In the genomic region with DNA sequence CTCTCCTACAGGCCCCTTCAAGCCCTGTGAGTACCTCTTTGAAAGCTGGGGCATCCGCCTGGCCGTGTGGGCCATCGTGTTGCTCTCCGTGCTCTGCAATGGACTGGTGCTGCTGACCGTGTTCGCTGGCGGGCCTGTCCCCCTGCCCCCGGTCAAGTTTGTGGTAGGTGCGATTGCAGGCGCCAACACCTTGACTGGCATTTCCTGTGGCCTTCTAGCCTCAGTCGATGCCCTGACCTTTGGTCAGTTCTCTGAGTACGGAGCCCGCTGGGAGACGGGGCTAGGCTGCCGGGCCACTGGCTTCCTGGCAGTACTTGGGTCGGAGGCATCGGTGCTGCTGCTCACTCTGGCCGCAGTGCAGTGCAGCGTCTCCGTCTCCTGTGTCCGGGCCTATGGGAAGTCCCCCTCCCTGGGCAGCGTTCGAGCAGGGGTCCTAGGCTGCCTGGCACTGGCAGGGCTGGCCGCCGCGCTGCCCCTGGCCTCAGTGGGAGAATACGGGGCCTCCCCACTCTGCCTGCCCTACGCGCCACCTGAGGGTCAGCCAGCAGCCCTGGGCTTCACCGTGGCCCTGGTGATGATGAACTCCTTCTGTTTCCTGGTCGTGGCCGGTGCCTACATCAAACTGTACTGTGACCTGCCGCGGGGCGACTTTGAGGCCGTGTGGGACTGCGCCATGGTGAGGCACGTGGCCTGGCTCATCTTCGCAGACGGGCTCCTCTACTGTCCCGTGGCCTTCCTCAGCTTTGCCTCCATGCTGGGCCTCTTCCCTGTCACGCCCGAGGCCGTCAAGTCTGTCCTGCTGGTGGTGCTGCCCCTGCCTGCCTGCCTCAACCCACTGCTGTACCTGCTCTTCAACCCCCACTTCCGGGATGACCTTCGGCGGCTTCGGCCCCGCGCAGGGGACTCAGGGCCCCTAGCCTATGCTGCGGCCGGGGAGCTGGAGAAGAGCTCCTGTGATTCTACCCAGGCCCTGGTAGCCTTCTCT, we compare ENCODE assay signal across 23 cellular contexts. TPM values are rescaled to one million over a fixed set of nuclear protein-coding genes. Genes with fewer than 3 reads are reported as not detected.
A peak's percentile ranks its signal among the peaks of the same experiment; 100 is the strongest.
DNase-seq lines count a peak whose midpoint lies in the region; ATAC-seq and TF ChIP-seq lines count a peak whose summit lies in the region.
"Had no signal": no experiment of that assay in that cellular context is flagged by ENCODE, and none has a peak within 500 bp of the region (broad histone marks: within the 10 kb centered on the region; RNA-seq: fewer than 3 reads in every experiment).

No MANE protein-coding gene starts in this region.

- no peak for TF ChIP-seq POLR2A in suprapubic skin (IDR thresholded peaks at IDR 0.05)

- H3K4me1 ChIP-seq in suprapubic skin (no peaks in the 10 kb centered on the region), Caco-2 (no peaks in the 10 kb centered on the region), upper lobe of right lung (no peaks in the 10 kb centered on the region)
- H3K4me1 ChIP-seq: BE2C, HAP-1, SJCRH30 had no signal

- DNase-seq in activated CD8-positive, alpha-beta memory T cell treated with anti-CD3 and anti-CD28 coated beads for 24 hours, result peak; percentile 45
- no peak for DNase-seq in activated CD8-positive, alpha-beta memory T cell treated with anti-CD3 and anti-CD28 coated beads, Interleukin-2, amount 50 U/mL, for 4 hours
- DNase-seq in WERI-Rb-1 (peak; percentile 19), left lobe of liver (ENCODE audit: low spot score) (peak; percentile 40), suprapubic skin (ENCODE audit: low spot score in 2 of 2) (peak; percentile 43 to 73), Caco-2 (no peak), upper lobe of right lung (no peak), T-helper 17 cell (no peak)
- DNase-seq: 8988T, ACHN, BE2C, DMS53, GOT3, HFFc6, KBM-7, MG63, NCI-H1105 treated with DMSO at 0.1 percent for 48 hours, NCI-H2029, NCI-H446, NCI-H524 treated with DMSO at 0.1 percent for 48 hours, NCI-H774, SJCRH30 had no signal

- H3K27ac Mint-ChIP-seq in Caco-2 (ENCODE audit: unreplicated experiment), result no peak overlapping the region
- no peak overlapping the region for H3K27ac Mint-ChIP-seq in T-helper 17 cell
- H3K27ac Mint-ChIP-seq: HFFc6 had no signal

- H3K4me1 Mint-ChIP-seq in Caco-2 (ENCODE audit: low read depth, unreplicated experiment) (no peaks in the 10 kb centered on the region), T-helper 17 cell (peaks cover 6% of the 10 kb centered on the region)

- H3K4me3 Mint-ChIP-seq in Caco-2 (ENCODE audit: unreplicated experiment) (no peak overlapping the region), T-helper 17 cell (no peak overlapping the region)
- H3K4me3 Mint-ChIP-seq: HFFc6 had no signal

- intact Hi-C loops in Caco-2 (cut with micrococcal nuclease; ENCODE audit: unreplicated experiment) (no loop called here), upper lobe of right lung (cut with DNase I) (loop anchor here (5.0 kb wide), 1 partner anchor 131 kb away; no protein-coding TSS in a partner anchor)

- H3K36me3 Mint-ChIP-seq in Caco-2 (ENCODE audit: insufficient read depth, unreplicated experiment) (no peaks in the 10 kb centered on the region), T-helper 17 cell (ENCODE audit: low read depth) (no peaks in the 10 kb centered on the region)

- POLR2A ChIA-PET in Caco-2 (lab: Charles Lee), result no interaction called here

- H3K27me3 ChIP-seq in WERI-Rb-1 (ENCODE audit: insufficient read depth, low read depth, severe bottlenecking), result no peaks in the 10 kb centered on the region
- no peaks in the 10 kb centered on the region for H3K27me3 ChIP-seq in suprapubic skin
- no peaks in the 10 kb centered on the region for H3K27me3 ChIP-seq in Caco-2 (replicated peaks; ENCODE audit: control insufficient read depth, insufficient read depth, low read length)
- no peaks in the 10 kb centered on the region for H3K27me3 ChIP-seq in upper lobe of right lung
- H3K27me3 ChIP-seq: BE2C, MG63 had no signal

- TF ChIP-seq CTCF in WERI-Rb-1 (IDR thresholded peaks at IDR 0.05; ENCODE audit: low read depth, low read length) (no peak), suprapubic skin (IDR thresholded peaks at IDR 0.05) (no peak), Caco-2 (IDR thresholded peaks at IDR 0.05; ENCODE audit: insufficient read depth in 1 of 2, low read depth in 1 of 2, low read length in 1 of 2, severe bottlenecking in 1 of 2, unreplicated experiment in 1 of 2) (no peak), upper lobe of right lung (IDR thresholded peaks at IDR 0.05) (no peak)

- H3K36me3 ChIP-seq in WERI-Rb-1 (no peaks in the 10 kb centered on the region), suprapubic skin (no peaks in the 10 kb centered on the region), Caco-2 (ENCODE audit: control insufficient read depth, insufficient read depth, low read length) (no peaks in the 10 kb centered on the region), upper lobe of right lung (no peaks in the 10 kb centered on the region)
- H3K36me3 ChIP-seq: BE2C, HAP-1, MG63, SJCRH30 had no signal

- H3K9me3 ChIP-seq in WERI-Rb-1 (ENCODE audit: severe bottlenecking), result no peaks in the 10 kb centered on the region
- H3K9me3 ChIP-seq in suprapubic skin, result no peaks in the 10 kb centered on the region
- no peaks in the 10 kb centered on the region for H3K9me3 ChIP-seq in Caco-2
- H3K9me3 ChIP-seq in upper lobe of right lung, result no peaks in the 10 kb centered on the region
- no peaks in the 10 kb centered on the region for H3K9me3 ChIP-seq in T-helper 17 cell (ENCODE audit: control insufficient read depth, low read length, poor library complexity, severe bottlenecking)
- H3K9me3 ChIP-seq: BE2C, HAP-1, MG63, SJCRH30 had no signal

- WGBS in suprapubic skin, result 94% methylated on average over 23 of the region's 52 CpGs

- H3K27me3 Mint-ChIP-seq in Caco-2 (ENCODE audit: insufficient read depth, unreplicated experiment), result peaks cover 6% of the 10 kb centered on the region
- peaks cover 16% of the 10 kb centered on the region for H3K27me3 Mint-ChIP-seq in T-helper 17 cell

- no peak for TF ChIP-seq EP300 in suprapubic skin (IDR thresholded peaks at IDR 0.05)

- no TSS peak for BruUV-seq in Caco-2 (replicated peaks; lab: Mats Ljungman, UMichigan)

- H3K4me3 ChIP-seq in WERI-Rb-1 (ENCODE audit: low read depth, low read length) (no peak overlapping the region), suprapubic skin (no peak overlapping the region), Caco-2 (ENCODE audit: low read depth, low read length) (no peak overlapping the region), upper lobe of right lung (no peak overlapping the region)
- H3K4me3 ChIP-seq: HAP-1, MG63, SJCRH30 had no signal

- H3K27ac ChIP-seq in WERI-Rb-1 (no peak overlapping the region), suprapubic skin (no peak overlapping the region), upper lobe of right lung (no peak overlapping the region)
- H3K27ac ChIP-seq: SJCRH30 had no signal

- H3K9me3 Mint-ChIP-seq in Caco-2 (ENCODE audit: unreplicated experiment), result no peaks in the 10 kb centered on the region
- H3K9me3 Mint-ChIP-seq: HFFc6 had no signal

- CTCF ChIA-PET in Caco-2 (lab: Charles Lee), result interaction anchor here (1.0 kb wide), 1 partner anchor 129 kb away, joined by 3 read pairs; no protein-coding TSS in a partner anchor

- ATAC-seq in left lobe of liver (peak; percentile 33), upper lobe of right lung (no peak), T-helper 17 cell (no peak)

RNA-seq across cellular contexts. Expression of gene UBE2T, which starts 23.5 kb away (rescaled TPM):
- 1.1 TPM for total RNA-seq in left lobe of liver
- total RNA-seq in suprapubic skin, result 10 to 100 TPM in 2 of 4 donors, 1 to 10 TPM in 2; 4.1 to 13.3 (median 7.6) TPM
- total RNA-seq in Caco-2 (2022), result 53.4 and 59.3 TPM in 2 replicates
- 2.5 TPM for total RNA-seq in upper lobe of right lung
- 1 to 10 TPM; 1.6 to 2.4 TPM for total RNA-seq in T-helper 17 cell

RNA-seq across cellular contexts. Expression of gene PPP1R12B, which starts 30.3 kb away (rescaled TPM):
- 14.6 TPM for total RNA-seq in left lobe of liver
- total RNA-seq in suprapubic skin, result 10 to 100 TPM; 28.4 to 90.7 (median 30.8) TPM
- 16.4 and 22.4 TPM in 2 replicates for total RNA-seq in Caco-2 (2022)
- total RNA-seq in upper lobe of right lung, result 49.1 TPM
- total RNA-seq in T-helper 17 cell, result 10 to 100 TPM; 28.6 to 30.4 TPM

Comparison
In these comparisons a context has a peak if more than half of its experiments do, and no peak if none do; other contexts are left out.
1. DNase-seq: peak in activated CD8-positive, alpha-beta memory T cell treated with anti-CD3 and anti-CD28 coated beads for 24 hours (single experiment), WERI-Rb-1 (single experiment), left lobe of liver (single experiment) and suprapubic skin (2 of 2); none in activated CD8-positive, alpha-beta memory T cell treated with anti-CD3 and anti-CD28 coated beads, Interleukin-2, amount 50 U/mL, for 4 hours (single experiment), Caco-2 (0 of 2), upper lobe of right lung (single experiment) and T-helper 17 cell (0 of 3).